ENCODE assay signal across 9 cellular contexts in genomic region chr1:46043491-46044017, GRCh38.
DNase-seq lines count a peak whose midpoint lies in the region; ATAC-seq and TF ChIP-seq lines count a peak whose summit lies in the region.
"Had no signal": no experiment of that assay in that cellular context is flagged by ENCODE, and none has a peak within 500 bp of the region (broad histone marks: within the 10 kb centered on the region; RNA-seq: fewer than 3 reads in every experiment).

No MANE protein-coding gene starts in this region.

- no peak overlapping the region for H3K27ac ChIP-seq in KMS-11
- no peak overlapping the region for H3K27ac ChIP-seq in iPS DF 6.9 (ENCODE audit: low read length)

- peaks cover 29% of the 10 kb centered on the region for H3K36me3 Mint-ChIP-seq in osteocyte (ENCODE audit: unreplicated experiment)
- H3K36me3 Mint-ChIP-seq in activated T-helper 1 cell treated with anti-CD3 and anti-CD28 coated beads, Interleukin-12 subunit alpha, Interleukin-12 subunit beta, Interleukin-2, Interleukin-4 antibody, amounts not matched to agents 30 ng/mL and 10 ng/mL and 1 ng/mL, durations not matched to agents 14 hours and 24 hours and 36 hours (ENCODE audit: low read depth): no peaks in the 10 kb centered on the region

- WGBS in iPS DF 6.9 (ENCODE audit: insufficient coverage, insufficient read length): no CpG with 5 or more reads among the region's 10 CpGs

- H3K4me2 ChIP-seq in KMS-11: peak overlapping the region; percentile 35; the same call in 1 of the 2 replicates

- H3K4me1 Mint-ChIP-seq in osteocyte (ENCODE audit: unreplicated experiment): peaks cover 16% of the 10 kb centered on the region
- H3K4me1 Mint-ChIP-seq in activated T-helper 1 cell treated with anti-CD3 and anti-CD28 coated beads, Interleukin-12 subunit alpha, Interleukin-12 subunit beta, Interleukin-2, Interleukin-4 antibody, amounts not matched to agents 30 ng/mL and 10 ng/mL and 1 ng/mL, durations not matched to agents 14 hours and 24 hours and 36 hours (ENCODE audit: low read depth): no peaks in the 10 kb centered on the region

- no peaks in the 10 kb centered on the region for H3K79me2 ChIP-seq in KMS-11 (ENCODE audit: insufficient read depth, low read depth)

- H4K20me1 ChIP-seq in KMS-11 (ENCODE audit: insufficient read depth): no peaks in the 10 kb centered on the region

- no peaks in the 10 kb centered on the region for H3K36me3 ChIP-seq in H7 (replicated peaks; ENCODE audit: control insufficient read depth, insufficient read depth, low read length)
- no peaks in the 10 kb centered on the region for H3K36me3 ChIP-seq in KMS-11 (ENCODE audit: insufficient read depth)
- H3K36me3 ChIP-seq in iPS DF 6.9 (ENCODE audit: control insufficient read depth, insufficient read depth, low read length): no peaks in the 10 kb centered on the region

- ATAC-seq in GM18519 (IDR thresholded peaks at IDR 0.05; ENCODE audit: low FRiP score, unreplicated experiment): peak; percentile 88

- H3K9me3 ChIP-seq in iPS DF 6.9 (ENCODE audit: control insufficient read depth, insufficient read depth, low read length): no peaks in the 10 kb centered on the region

- peaks cover 47% of the 10 kb centered on the region for H3K4me1 ChIP-seq in KMS-11 (ENCODE audit: low read depth, poor library complexity, severe bottlenecking)
- H3K4me1 ChIP-seq in iPS DF 6.9 (ENCODE audit: control insufficient read depth, insufficient read depth, low read length): no peaks in the 10 kb centered on the region

- H3K4me3 Mint-ChIP-seq in osteocyte (ENCODE audit: unreplicated experiment): no peak overlapping the region
- no peak overlapping the region for H3K4me3 Mint-ChIP-seq in activated T-helper 1 cell treated with anti-CD3 and anti-CD28 coated beads, Interleukin-12 subunit alpha, Interleukin-12 subunit beta, Interleukin-2, Interleukin-4 antibody, amounts not matched to agents 30 ng/mL and 10 ng/mL and 1 ng/mL, durations not matched to agents 14 hours and 24 hours and 36 hours

- H2AFZ ChIP-seq in KMS-11 (ENCODE audit: low read depth): no peak overlapping the region

- peak; percentile 56 for DNase-seq in H7
- DNase-seq in iPS DF 6.9 (ENCODE audit: low read depth, low spot score): peak; percentile 31
- DNase-seq in NCI-H1048 (lab: John Stamatoyannopoulos, UW): no peak
- DNase-seq in cerebellum (ENCODE audit: low spot score): no peak
- DNase-seq in osteocyte (ENCODE audit: extremely low spot score, unreplicated experiment): no peak
- no peak for DNase-seq in activated T-helper 1 cell treated with anti-CD3 and anti-CD28 coated beads, Interleukin-12 subunit alpha, Interleukin-12 subunit beta, Interleukin-2, Interleukin-4 antibody, amounts not matched to agents 30 ng/mL and 10 ng/mL and 1 ng/mL, durations not matched to agents 14 hours and 24 hours and 36 hours (ENCODE audit: low spot score)
- DNase-seq: activated CD4-positive, alpha-beta T cell treated with anti-CD3 and anti-CD28 coated beads, Interleukin-2, amount 50 U/mL, for 48 hours had no signal

- no peaks in the 10 kb centered on the region for H3K9me3 Mint-ChIP-seq in osteocyte (ENCODE audit: unreplicated experiment)
- H3K9me3 Mint-ChIP-seq in activated T-helper 1 cell treated with anti-CD3 and anti-CD28 coated beads, Interleukin-12 subunit alpha, Interleukin-12 subunit beta, Interleukin-2, Interleukin-4 antibody, amounts not matched to agents 30 ng/mL and 10 ng/mL and 1 ng/mL, durations not matched to agents 14 hours and 24 hours and 36 hours: no peaks in the 10 kb centered on the region

- TF ChIP-seq CTCF in KMS-11 (conservative IDR thresholded peaks at IDR 0.05; ENCODE audit: low read depth, low read length): no peak
- no peak for TF ChIP-seq CTCF in osteocyte (IDR thresholded peaks at IDR 0.05)

- no peak overlapping the region for H3K4me3 ChIP-seq in H7 (ENCODE audit: insufficient read depth, low read depth, low read length)
- no peak overlapping the region for H3K4me3 ChIP-seq in KMS-11 (IDR thresholded peaks at IDR 0.05; ENCODE audit: insufficient read depth, low read depth, low read length)
- no peak overlapping the region for H3K4me3 ChIP-seq in iPS DF 6.9 (ENCODE audit: low read length)

- no peaks in the 10 kb centered on the region for H3K27me3 Mint-ChIP-seq in osteocyte (ENCODE audit: unreplicated experiment)
- peaks cover 2% of the 10 kb centered on the region for H3K27me3 Mint-ChIP-seq in activated T-helper 1 cell treated with anti-CD3 and anti-CD28 coated beads, Interleukin-12 subunit alpha, Interleukin-12 subunit beta, Interleukin-2, Interleukin-4 antibody, amounts not matched to agents 30 ng/mL and 10 ng/mL and 1 ng/mL, durations not matched to agents 14 hours and 24 hours and 36 hours (ENCODE audit: insufficient read depth)

- H3K27ac Mint-ChIP-seq in osteocyte (ENCODE audit: unreplicated experiment): no peak overlapping the region
- H3K27ac Mint-ChIP-seq in activated T-helper 1 cell treated with anti-CD3 and anti-CD28 coated beads, Interleukin-12 subunit alpha, Interleukin-12 subunit beta, Interleukin-2, Interleukin-4 antibody, amounts not matched to agents 30 ng/mL and 10 ng/mL and 1 ng/mL, durations not matched to agents 14 hours and 24 hours and 36 hours: no peak overlapping the region

- intact Hi-C loops in activated T-helper 1 cell treated with anti-CD3 and anti-CD28 coated beads, Interleukin-12 subunit alpha, Interleukin-12 subunit beta, Interleukin-2, Interleukin-4 antibody, amounts not matched to agents 30 ng/mL and 10 ng/mL and 1 ng/mL, durations not matched to agents 14 hours and 24 hours and 36 hours (cut with micrococcal nuclease): no loop called here

- H3K9ac ChIP-seq in KMS-11: no peak overlapping the region

- no peaks in the 10 kb centered on the region for H3K27me3 ChIP-seq in H7 (ENCODE audit: control insufficient read depth, insufficient read depth, low read length)
- H3K27me3 ChIP-seq in KMS-11 (ENCODE audit: insufficient read depth, low read depth): no peaks in the 10 kb centered on the region
- H3K27me3 ChIP-seq in iPS DF 6.9 (ENCODE audit: control insufficient read depth, insufficient read depth, low read length): no peaks in the 10 kb centered on the region; the same call in 1 of the 2 replicates

Comparison
In these comparisons a context has a peak if more than half of its experiments do, and no peak if none do; other contexts are left out.
1. DNase-seq: peak in H7 (single experiment) and iPS DF 6.9 (single experiment); none in NCI-H1048 (single experiment), cerebellum (single experiment), osteocyte (single experiment) and activated T-helper 1 cell treated with anti-CD3 and anti-CD28 coated beads, Interleukin-12 subunit alpha, Interleukin-12 subunit beta, Interleukin-2, Interleukin-4 antibody, amounts not matched to agents 30 ng/mL and 10 ng/mL and 1 ng/mL, durations not matched to agents 14 hours and 24 hours and 36 hours (single experiment).